12 cellular contexts compared by ENCODE assay signal in genomic region chr18:13502585-13502984, GRCh38.
DNase-seq lines count a peak whose midpoint lies in the region; ATAC-seq and TF ChIP-seq lines count a peak whose summit lies in the region.
"Had no signal": no experiment of that assay in that cellular context is flagged by ENCODE, and none has a peak within 500 bp of the region (broad histone marks: within the 10 kb centered on the region; RNA-seq: fewer than 3 reads in every experiment).

No MANE protein-coding gene starts in this region.

- no peaks in the 10 kb centered on the region for H3K27me3 Mint-ChIP-seq in T-cell
- H3K27me3 Mint-ChIP-seq: activated CD4-positive, alpha-beta memory T cell treated with anti-CD3 and anti-CD28 coated beads for 36 hours; dendritic cell treated with granulocyte-macrophage colony-stimulating factor and Interleukin-4, amounts not matched to agents 40 ng/mL and 50 ng/mL, for 4 days had no signal

- H3K4me3 Mint-ChIP-seq in T-cell: no peak overlapping the region
- H3K4me3 Mint-ChIP-seq: activated CD4-positive, alpha-beta memory T cell treated with anti-CD3 and anti-CD28 coated beads for 36 hours; dendritic cell treated with granulocyte-macrophage colony-stimulating factor and Interleukin-4, amounts not matched to agents 40 ng/mL and 50 ng/mL, for 4 days had no signal

- H3K4me1 ChIP-seq in right cardiac atrium (ENCODE audit: control insufficient read depth, insufficient read depth, low read length): peaks cover 5% of the 10 kb centered on the region
- H3K4me1 ChIP-seq in smooth muscle cell (ENCODE audit: low read depth): peaks cover 17% of the 10 kb centered on the region

- H3K4me3 ChIP-seq in right cardiac atrium (ENCODE audit: low read length) (no peak overlapping the region), smooth muscle cell (no peak overlapping the region)

- no peak for TF ChIP-seq CTCF in smooth muscle cell (IDR thresholded peaks at IDR 0.05; ENCODE audit: borderline replicate concordance, insufficient read depth, poor library complexity, severe bottlenecking)

- H3K27ac ChIP-seq in right cardiac atrium (ENCODE audit: low read length) (no peak overlapping the region), smooth muscle cell (ENCODE audit: low read depth) (peak overlapping the region; percentile 98)

- H3F3A ChIP-seq in smooth muscle cell (ENCODE audit: low read depth): peaks cover 5% of the 10 kb centered on the region

- peaks cover 35 to 50% (median 40%) of the 10 kb centered on the region in 3 donors for H3K4me1 Mint-ChIP-seq in T-cell

- POLR2A ChIA-PET in T-cell (lab: Charles Lee): no interaction called here

- peaks cover 32% of the 10 kb centered on the region for H3K36me3 Mint-ChIP-seq in T-cell

- WGBS in right cardiac atrium: 51% methylated on average over 8 of the region's 8 CpGs
- WGBS in smooth muscle cell (ENCODE audit: low lambda C conversion rate): 88% methylated on average over 8 of the region's 8 CpGs

- H3K27ac Mint-ChIP-seq in T-cell: peak overlapping the region; percentile 52 to 65
- H3K27ac Mint-ChIP-seq: dendritic cell treated with granulocyte-macrophage colony-stimulating factor and Interleukin-4, amounts not matched to agents 40 ng/mL and 50 ng/mL, for 4 days had no signal

- H3K9me3 Mint-ChIP-seq in T-cell: peaks cover 8 to 12% (median 11%) of the 10 kb centered on the region in 3 donors

- peak overlapping the region; percentile 96 for H3K9ac ChIP-seq in smooth muscle cell (ENCODE audit: low read depth)

- H3K36me3 ChIP-seq in smooth muscle cell (ENCODE audit: low read depth): no peaks in the 10 kb centered on the region

- H4K20me1 ChIP-seq in smooth muscle cell (ENCODE audit: low read depth): no peaks in the 10 kb centered on the region

- no peak overlapping the region for H2AFZ ChIP-seq in smooth muscle cell (ENCODE audit: low read depth)

- H3K9me3 ChIP-seq in right cardiac atrium (ENCODE audit: control insufficient read depth, low read length) (no peaks in the 10 kb centered on the region), smooth muscle cell (replicated peaks; ENCODE audit: low read depth) (no peaks in the 10 kb centered on the region)

- H3K4me2 ChIP-seq in smooth muscle cell: no peak overlapping the region

- ATAC-seq in T-cell (replicated peaks in 1 of 4) (no peak), right cardiac atrium (peak; percentile 22 to 36)

- DNase-seq in NCI-H748 (lab: John Stamatoyannopoulos, UW; ENCODE audit: unreplicated experiment) (peak; percentile 61), NCI-H748 treated with DMSO at 0.1 percent for 48 hours (lab: John Stamatoyannopoulos, UW) (no peak), T-cell (peak in 2 of 34 experiments; percentile 8 to 10), right cardiac atrium (peak; percentile 54 to 86 (median 71)), smooth muscle cell (lab: John Stamatoyannopoulos, UW; ENCODE audit: unreplicated experiment) (no peak), DMS53 treated with DMSO at 0.1 percent for 48 hours (lab: John Stamatoyannopoulos, UW; ENCODE audit: unreplicated experiment) (no peak), DMS114 treated with DMSO at 0.1 percent for 48 hours (lab: John Stamatoyannopoulos, UW; ENCODE audit: unreplicated experiment) (no peak), HK-2 (ENCODE audit: unreplicated experiment) (no peak)
- DNase-seq: HCEC 1CT, NCI-H146 had no signal

- CTCF ChIA-PET in T-cell (lab: Charles Lee): interaction anchor here in 1 of 2 donors (1.1 kb wide), 1 partner anchor 286 kb away, joined by 3 read pairs; no protein-coding TSS in a partner anchor

- H3K27me3 ChIP-seq in right cardiac atrium (ENCODE audit: control insufficient read depth, insufficient read depth) (no peaks in the 10 kb centered on the region), smooth muscle cell (ENCODE audit: low read depth) (no peaks in the 10 kb centered on the region)

- intact Hi-C loops in right cardiac atrium (cut with DNase I): loop anchor here in 1 of 4 donors (10.0 kb wide), 1 partner anchor 228 kb away; no protein-coding TSS in a partner anchor

- no peaks in the 10 kb centered on the region for H3K79me2 ChIP-seq in smooth muscle cell (ENCODE audit: low read depth)

Comparison
In these comparisons a context has a peak if more than half of its experiments do, and no peak if none do; other contexts are left out.
1. DNase-seq: peak in NCI-H748 (single experiment) and right cardiac atrium (3 of 3); none in NCI-H748 treated with DMSO at 0.1 percent for 48 hours (single experiment), smooth muscle cell (single experiment), DMS53 treated with DMSO at 0.1 percent for 48 hours (single experiment), DMS114 treated with DMSO at 0.1 percent for 48 hours (single experiment) and HK-2 (single experiment).
2. ATAC-seq: peak in right cardiac atrium (2 of 2); none in T-cell (0 of 4).